Comparison of ENCODE assay signal across 15 cellular contexts in genomic region chr1:154784416-154784815, GRCh38.
DNase-seq lines count a peak whose midpoint lies in the region; ATAC-seq and TF ChIP-seq lines count a peak whose summit lies in the region.
"Had no signal": no experiment of that assay in that cellular context is flagged by ENCODE, and none has a peak within 500 bp of the region (broad histone marks: within the 10 kb centered on the region; RNA-seq: fewer than 3 reads in every experiment).

No MANE protein-coding gene starts in this region.

- no peaks in the 10 kb centered on the region for H3K9me3 ChIP-seq in liver (ENCODE audit: control insufficient read depth in 4 of 4, low read length in 3 of 4)

- H3K27me3 ChIP-seq in liver (ENCODE audit: control insufficient read depth in 4 of 4, insufficient read depth in 4 of 4, low read length in 3 of 4) = no peaks in the 10 kb centered on the region

- H3K27ac Mint-ChIP-seq in stimulated activated naive CD8-positive, alpha-beta T cell treated with anti-CD3 and anti-CD28 coated beads, Interleukin-15, Interleukin-2, amounts not matched to agents 100 ng/mL and 50 ng/mL, for 24 hours = peak overlapping the region; percentile 91
- H3K27ac Mint-ChIP-seq in activated CD4-positive, alpha-beta memory T cell treated with anti-CD3 and anti-CD28 coated beads for 36 hours = peak overlapping the region; percentile 86

- no peak for ATAC-seq in stimulated activated naive CD8-positive, alpha-beta T cell treated with anti-CD3 and anti-CD28 coated beads, Interleukin-15, Interleukin-2, amounts not matched to agents 100 U/mL and 50 U/mL, for 24 hours
- no peak for ATAC-seq in HG02798 (IDR thresholded peaks at IDR 0.05; ENCODE audit: poor library complexity, unreplicated experiment)
- no peak for ATAC-seq in GM19455 (IDR thresholded peaks at IDR 0.05; ENCODE audit: unreplicated experiment)

- WGBS in liver = 85% methylated on average over 6 of the region's 6 CpGs

- H3K27me3 Mint-ChIP-seq in stimulated activated naive CD8-positive, alpha-beta T cell treated with anti-CD3 and anti-CD28 coated beads, Interleukin-15, Interleukin-2, amounts not matched to agents 100 ng/mL and 50 ng/mL, for 24 hours = no peaks in the 10 kb centered on the region
- H3K27me3 Mint-ChIP-seq in activated CD4-positive, alpha-beta memory T cell treated with anti-CD3 and anti-CD28 coated beads for 36 hours = no peaks in the 10 kb centered on the region

- H3K4me3 Mint-ChIP-seq in stimulated activated naive CD8-positive, alpha-beta T cell treated with anti-CD3 and anti-CD28 coated beads, Interleukin-15, Interleukin-2, amounts not matched to agents 100 ng/mL and 50 ng/mL, for 24 hours = peak overlapping the region; percentile 22
- no peak overlapping the region for H3K4me3 Mint-ChIP-seq in activated CD4-positive, alpha-beta memory T cell treated with anti-CD3 and anti-CD28 coated beads for 36 hours
- H3K4me3 Mint-ChIP-seq: neural crest cell had no signal

- H3K9me3 Mint-ChIP-seq in stimulated activated naive CD8-positive, alpha-beta T cell treated with anti-CD3 and anti-CD28 coated beads, Interleukin-15, Interleukin-2, amounts not matched to agents 100 ng/mL and 50 ng/mL, for 24 hours = no peaks in the 10 kb centered on the region
- H3K9me3 Mint-ChIP-seq in activated CD4-positive, alpha-beta memory T cell treated with anti-CD3 and anti-CD28 coated beads for 36 hours = peaks cover 2% of the 10 kb centered on the region
- H3K9me3 Mint-ChIP-seq: neural crest cell had no signal

- no peak for TF ChIP-seq RAD21 in liver (IDR thresholded peaks at IDR 0.05)

- peaks cover 4 to 14% (median 12%) of the 10 kb centered on the region in 4 donors for H3K4me1 ChIP-seq in liver (ENCODE audit: control insufficient read depth in 4 of 4, insufficient read depth in 4 of 4, low read length in 3 of 4)

- intact Hi-C loops in activated CD4-positive, alpha-beta memory T cell treated with anti-CD3 and anti-CD28 coated beads for 36 hours (cut with micrococcal nuclease) = loop anchor here (2.0 kb wide), 2 partner anchors 78 to 152 kb away; partner anchors contain the start of gene PMVK

- no peaks in the 10 kb centered on the region for H3K36me3 Mint-ChIP-seq in stimulated activated naive CD8-positive, alpha-beta T cell treated with anti-CD3 and anti-CD28 coated beads, Interleukin-15, Interleukin-2, amounts not matched to agents 100 ng/mL and 50 ng/mL, for 24 hours (ENCODE audit: low read depth)
- no peaks in the 10 kb centered on the region for H3K36me3 Mint-ChIP-seq in activated CD4-positive, alpha-beta memory T cell treated with anti-CD3 and anti-CD28 coated beads for 36 hours

- peaks cover 31% of the 10 kb centered on the region for H3K4me1 Mint-ChIP-seq in stimulated activated naive CD8-positive, alpha-beta T cell treated with anti-CD3 and anti-CD28 coated beads, Interleukin-15, Interleukin-2, amounts not matched to agents 100 ng/mL and 50 ng/mL, for 24 hours (ENCODE audit: low read depth)
- peaks cover 31% of the 10 kb centered on the region for H3K4me1 Mint-ChIP-seq in activated CD4-positive, alpha-beta memory T cell treated with anti-CD3 and anti-CD28 coated beads for 36 hours (ENCODE audit: low read depth)

- CTCF ChIA-PET in activated CD4-positive, alpha-beta memory T cell treated with anti-CD3 and anti-CD28 coated beads for 36 hours (lab: Charles Lee) = interaction anchor here (1.0 to 2.1 kb wide), 2 partner anchors 24 kb away, joined by 3 to 8 read pairs; no protein-coding TSS in a partner anchor

- H3K36me3 ChIP-seq in liver (ENCODE audit: control insufficient read depth in 4 of 4, insufficient read depth in 3 of 4, low read depth in 1 of 4, low read length in 3 of 4) = no peaks in the 10 kb centered on the region

- H3K9ac ChIP-seq in liver (ENCODE audit: low read depth in 1 of 2, low read length in 2 of 2) = peak overlapping the region in 1 of 2 donors; percentile 16

- TF ChIP-seq CTCF in liver (IDR thresholded peaks at IDR 0.05; ENCODE audit: low read depth, low read length, missing input control) = no peak

- no peak for DNase-seq in stimulated activated naive CD8-positive, alpha-beta T cell treated with anti-CD3 and anti-CD28 coated beads, Interleukin-15, Interleukin-2, amounts not matched to agents 100 U/mL and 50 U/mL, for 24 hours
- no peak for DNase-seq in activated CD4-positive, alpha-beta memory T cell treated with anti-CD3 and anti-CD28 coated beads for 36 hours
- DNase-seq in CD1c-positive myeloid dendritic cell (ENCODE audit: extremely low spot score) = no peak
- no peak for DNase-seq in stimulated activated CD4-positive, alpha-beta T cell treated with anti-CD3 and anti-CD28 coated beads, Interleukin-4, amount 100 ng/mL, for 4 hours
- DNase-seq: caudate nucleus, foreskin melanocyte, GOT3, NCI-H748 treated with DMSO at 0.1 percent for 48 hours had no signal

- POLR2A ChIA-PET in activated CD4-positive, alpha-beta memory T cell treated with anti-CD3 and anti-CD28 coated beads for 36 hours (lab: Charles Lee) = interaction anchor here (1.0 kb wide), 1 partner anchor 40 kb away, joined by 3 read pairs; no protein-coding TSS in a partner anchor

- no peak overlapping the region for H3K4me3 ChIP-seq in liver (ENCODE audit: low read depth in 1 of 3, low read length in 3 of 3)
- H3K4me3 ChIP-seq: lung had no signal

- H3K27ac ChIP-seq in liver (ENCODE audit: low read depth in 1 of 2, low read length in 2 of 2) = peak overlapping the region; percentile 58 to 75
- H3K27ac ChIP-seq: RWPE1 had no signal

TF ChIP-seq in liver, 16 proteins besides CTCF, POLR2A, EP300 and RAD21:
- TF ChIP-seq REST (IDR thresholded peaks at IDR 0.05) (no peak), JUND (IDR thresholded peaks at IDR 0.05) (no peak), RXRA (IDR thresholded peaks at IDR 0.05) (no peak), HNF4G (IDR thresholded peaks at IDR 0.05) (no peak), MAX (IDR thresholded peaks at IDR 0.05) (no peak), ATF3 (IDR thresholded peaks at IDR 0.05) (no peak), SP1 (IDR thresholded peaks at IDR 0.05) (no peak), ZBTB33 (IDR thresholded peaks at IDR 0.05) (no peak), EGR1 (IDR thresholded peaks at IDR 0.05; ENCODE audit: low read depth in 2 of 2) (no peak), TAF1 (conservative IDR thresholded peaks at IDR 0.05) (no peak), GABPA (IDR thresholded peaks at IDR 0.05 in 1 of 2, conservative IDR thresholded peaks at IDR 0.05 in 1 of 2) (no peak), HNF4A (conservative IDR thresholded peaks at IDR 0.05) (no peak), FOXA2 (IDR thresholded peaks at IDR 0.05) (no peak), NR2F2 (IDR thresholded peaks at IDR 0.05) (no peak)
